In genomic region chr15:63198752-63199250, GRCh38 we compare ENCODE assay signal across 1 cellular context.
TF ChIP-seq lines count a peak whose summit lies in the region.

No MANE protein-coding gene starts in this region.

TF ChIP-seq in H1, 55 proteins besides CTCF, POLR2A, EP300 and RAD21:
- TF ChIP-seq CHD1 (IDR thresholded peaks at IDR 0.05; ENCODE audit: low read depth, low read length) (no peak), GABPA (IDR thresholded peaks at IDR 0.05; ENCODE audit: borderline replicate concordance, insufficient read depth, low read length) (no peak), MAX (IDR thresholded peaks at IDR 0.05) (no peak), PHF8 (conservative IDR thresholded peaks at IDR 0.05; ENCODE audit: low read depth, low read length) (no peak), CEBPB (IDR thresholded peaks at IDR 0.05; ENCODE audit: low read depth, low read length) (no peak), ATF3 (IDR thresholded peaks at IDR 0.05; ENCODE audit: insufficient read depth, low read depth, low read length) (no peak), JUND (IDR thresholded peaks at IDR 0.05; ENCODE audit: low read length) (no peak), SIX5 (IDR thresholded peaks at IDR 0.05; ENCODE audit: low read depth, low read length) (no peak)
